Comparison of ENCODE assay signal across 8 cellular contexts in genomic region chr3:182710557-182711157, GRCh38.
DNase-seq lines count a peak whose midpoint lies in the region; ATAC-seq and TF ChIP-seq lines count a peak whose summit lies in the region.

No MANE protein-coding gene starts in this region.

- H3K27me3 ChIP-seq in GM23338 (ENCODE audit: insufficient read depth), result no peaks in the 10 kb centered on the region
- H3K27me3 ChIP-seq in ascending aorta, result no peaks in the 10 kb centered on the region
- peaks cover 0 to 6% of the 10 kb centered on the region in 2 donors for H3K27me3 ChIP-seq in left lung
- H3K27me3 ChIP-seq in neuronal stem cell (ENCODE audit: control insufficient read depth in 3 of 3, insufficient read depth in 3 of 3, low read depth in 1 of 3, low read length in 3 of 3), result peaks cover 0 to 4% (median 0%) of the 10 kb centered on the region in 3 experiments

- WGBS in neuronal stem cell (ENCODE audit: extremely low coverage in 2 of 2, insufficient read length in 2 of 2, insufficient replicate concordance in 1 of 2), 2 donors, result no CpG with 5 or more reads among the region's 7 CpGs

- ATAC-seq in GM23338, result peak; percentile 72
- peak; percentile 70 for ATAC-seq in left lung

- H3K27ac Mint-ChIP-seq in GM23338, result no peak overlapping the region

- H3K14ac ChIP-seq in neuronal stem cell (ENCODE audit: low read length), result no peak overlapping the region

- no peak overlapping the region for H3K9ac ChIP-seq in neuronal stem cell (ENCODE audit: low read depth, low read length, poor library complexity)

- H3K9me2 ChIP-seq in GM23338 (ENCODE audit: insufficient read depth), result no peaks in the 10 kb centered on the region

- H3K4me2 ChIP-seq in GM23338, result no peak overlapping the region
- no peak overlapping the region for H3K4me2 ChIP-seq in neuronal stem cell (ENCODE audit: insufficient read depth, low read length, poor library complexity, severe bottlenecking)

- H3K18ac ChIP-seq in neuronal stem cell (ENCODE audit: low read length), result no peak overlapping the region

- peak; percentile 54 to 87 for TF ChIP-seq CTCF in GM23338 (conservative IDR thresholded peaks at IDR 0.05; ENCODE audit: low read depth in 2 of 2)
- TF ChIP-seq CTCF in ascending aorta (IDR thresholded peaks at IDR 0.05), result peak in 2 of 3 experiments; percentile 40 to 60
- TF ChIP-seq CTCF in left lung (IDR thresholded peaks at IDR 0.05), result peak; percentile 53 to 62

- no peaks in the 10 kb centered on the region for H3K9me3 ChIP-seq in ascending aorta
- no peaks in the 10 kb centered on the region for H3K9me3 ChIP-seq in left lung
- no peaks in the 10 kb centered on the region for H3K9me3 ChIP-seq in neuronal stem cell (replicated peaks in 1 of 2; ENCODE audit: control insufficient read depth in 2 of 2, insufficient read depth in 1 of 2, low read depth in 1 of 2, low read length in 2 of 2)

- no peaks in the 10 kb centered on the region for H3K9me3 Mint-ChIP-seq in GM23338

- H4K8ac ChIP-seq in neuronal stem cell (ENCODE audit: low read depth, low read length), result no peak overlapping the region

- H4K91ac ChIP-seq in neuronal stem cell (ENCODE audit: low read depth, low read length, poor library complexity), result no peak overlapping the region

- no peak overlapping the region for H3K4me3 ChIP-seq in GM23338
- no peak overlapping the region for H3K4me3 ChIP-seq in ascending aorta
- H3K4me3 ChIP-seq in left lung, result no peak overlapping the region
- no peak overlapping the region for H3K4me3 ChIP-seq in neuronal stem cell (ENCODE audit: low read length in 2 of 2)

- H3K27me3 Mint-ChIP-seq in GM23338 (ENCODE audit: insufficient read depth, low read depth, poor library complexity), result peaks cover 3% of the 10 kb centered on the region

- H2AFZ ChIP-seq in GM23338, result no peak overlapping the region
- H2AFZ ChIP-seq in neuronal stem cell (ENCODE audit: low read length), result no peak overlapping the region

- no peak overlapping the region for H3K4ac ChIP-seq in neuronal stem cell (ENCODE audit: low read length)

- no peak overlapping the region for H2BK120ac ChIP-seq in neuronal stem cell (ENCODE audit: low read depth, low read length)

- H2BK12ac ChIP-seq in neuronal stem cell (ENCODE audit: low read length), result no peak overlapping the region

- no peaks in the 10 kb centered on the region for H3K4me1 ChIP-seq in GM23338 (ENCODE audit: insufficient read depth)
- no peaks in the 10 kb centered on the region for H3K4me1 ChIP-seq in ascending aorta
- no peaks in the 10 kb centered on the region for H3K4me1 ChIP-seq in left lung
- no peaks in the 10 kb centered on the region for H3K4me1 ChIP-seq in neuronal stem cell (ENCODE audit: control insufficient read depth in 2 of 2, insufficient read depth in 1 of 2, low read depth in 1 of 2, low read length in 2 of 2)

- no peaks in the 10 kb centered on the region for H3K79me2 ChIP-seq in GM23338 (replicated peaks; ENCODE audit: insufficient read depth)

- no peaks in the 10 kb centered on the region; the same call in 2 of the 3 replicates for H3K4me1 Mint-ChIP-seq in GM23338

- no peaks in the 10 kb centered on the region for H3K36me3 Mint-ChIP-seq in GM23338 (ENCODE audit: low read depth)

- peak; percentile 33 for DNase-seq in NCI-H2171 treated with DMSO at 0.1 percent for 48 hours (lab: John Stamatoyannopoulos, UW)
- no peak for DNase-seq in NCI-H2171 (lab: John Stamatoyannopoulos, UW)
- DNase-seq in GM23338 (ENCODE audit: low spot score), result peak; percentile 62
- DNase-seq in NCI-H2029 treated with DMSO at 0.1 percent for 48 hours (lab: John Stamatoyannopoulos, UW), result peak; percentile 51
- no peak for DNase-seq in ascending aorta (ENCODE audit: low spot score in 2 of 2)
- no peak for DNase-seq in left lung
- no peak for DNase-seq in neuronal stem cell (ENCODE audit: low spot score)
- no peak for DNase-seq in activated CD4-positive, alpha-beta T cell treated with anti-CD3 and anti-CD28 coated beads, Interleukin-2, amount 50 U/mL, for 48 hours

- no peaks in the 10 kb centered on the region for H3K36me3 ChIP-seq in GM23338 (ENCODE audit: insufficient read depth)
- no peaks in the 10 kb centered on the region for H3K36me3 ChIP-seq in ascending aorta
- H3K36me3 ChIP-seq in left lung, result no peaks in the 10 kb centered on the region
- H3K36me3 ChIP-seq in neuronal stem cell (replicated peaks in 1 of 2; ENCODE audit: control insufficient read depth in 2 of 2, insufficient read depth in 2 of 2, low read length in 2 of 2), result no peaks in the 10 kb centered on the region

- H3K23ac ChIP-seq in neuronal stem cell (ENCODE audit: low read depth, low read length, poor library complexity), result no peak overlapping the region

- no peaks in the 10 kb centered on the region for H3K79me1 ChIP-seq in neuronal stem cell (ENCODE audit: low read depth, low read length)

- no peak overlapping the region for H3K4me3 Mint-ChIP-seq in GM23338

- no peak overlapping the region for H2BK5ac ChIP-seq in neuronal stem cell (ENCODE audit: low read length)

- no peaks in the 10 kb centered on the region for H3F3A ChIP-seq in GM23338 (replicated peaks; ENCODE audit: low read depth)

- no peak overlapping the region for H2BK15ac ChIP-seq in neuronal stem cell (ENCODE audit: low read length)

- H4K20me1 ChIP-seq in GM23338 (replicated peaks; ENCODE audit: insufficient read depth), result no peaks in the 10 kb centered on the region

- H3K27ac ChIP-seq in GM23338 (ENCODE audit: low read depth) (no peak overlapping the region), ascending aorta (no peak overlapping the region), left lung (peak overlapping the region in 1 of 2 donors; percentile 35), neuronal stem cell (replicated peaks; ENCODE audit: low read length) (no peak overlapping the region)

- intact Hi-C loops in ascending aorta (cut with DNase I), result loop anchor here (10.0 kb wide), 1 partner anchor 674 kb away; no protein-coding TSS in a partner anchor
- intact Hi-C loops in left lung (cut with DNase I), result loop anchor here in 1 of 2 donors (5.0 kb wide), 1 partner anchor 127 kb away; no protein-coding TSS in a partner anchor

- no peak overlapping the region for H2AK5ac ChIP-seq in neuronal stem cell (ENCODE audit: low read depth, low read length)

TF ChIP-seq in GM23338, 12 proteins besides CTCF, POLR2A, EP300 and RAD21 (continues in another document):
- no peak for TF ChIP-seq REST (IDR thresholded peaks at IDR 0.05; ENCODE audit: unreplicated experiment)
- no peak for TF ChIP-seq JUNB (IDR thresholded peaks at IDR 0.05; ENCODE audit: unreplicated experiment)
- TF ChIP-seq ZNF331 (CRISPR knock-in tag; IDR thresholded peaks at IDR 0.05; ENCODE audit: low read depth), result no peak
- no peak for TF ChIP-seq EZH2phosphoT487 (IDR thresholded peaks at IDR 0.05; ENCODE audit: unreplicated experiment)
- no peak for TF ChIP-seq STAT1 (IDR thresholded peaks at IDR 0.05; ENCODE audit: unreplicated experiment)
- no peak for TF ChIP-seq ETS1 (IDR thresholded peaks at IDR 0.05)
- TF ChIP-seq NANOG (IDR thresholded peaks at IDR 0.05; ENCODE audit: borderline replicate concordance), result no peak
- TF ChIP-seq EZH2 (IDR thresholded peaks at IDR 0.05; ENCODE audit: low read depth, unreplicated experiment), result no peak
- no peak for TF ChIP-seq CREB1 (CRISPR knock-in tag; IDR thresholded peaks at IDR 0.05; ENCODE audit: low read depth)
- TF ChIP-seq ZNF114 (CRISPR knock-in tag; IDR thresholded peaks at IDR 0.05), result no peak
- TF ChIP-seq POLR2AphosphoS5 (IDR thresholded peaks at IDR 0.05; ENCODE audit: low read depth), result no peak

Comparison
In these comparisons a context has a peak if more than half of its experiments do, and no peak if none do; other contexts are left out.
1. DNase-seq: peak in NCI-H2171 treated with DMSO at 0.1 percent for 48 hours (single experiment), GM23338 (single experiment) and NCI-H2029 treated with DMSO at 0.1 percent for 48 hours (single experiment); none in NCI-H2171 (single experiment), ascending aorta (0 of 2), left lung (0 of 2), neuronal stem cell (single experiment) and activated CD4-positive, alpha-beta T cell treated with anti-CD3 and anti-CD28 coated beads, Interleukin-2, amount 50 U/mL, for 48 hours (0 of 2).
2. Peak in every context shown above with its lines, with median percentiles within 50 percentile points of each other: CTCF ChIP-seq.